ENCODE assay signal across 9 cellular contexts in genomic region chr4:123564758-123565346, GRCh38.
DNase-seq lines count a peak whose midpoint lies in the region; ATAC-seq and TF ChIP-seq lines count a peak whose summit lies in the region.
"Had no signal": no experiment of that assay in that cellular context is flagged by ENCODE, and none has a peak within 500 bp of the region (broad histone marks: within the 10 kb centered on the region; RNA-seq: fewer than 3 reads in every experiment).

No MANE protein-coding gene starts in this region.

- H3K27ac Mint-ChIP-seq in progenitor cell of endocrine pancreas, result no peak overlapping the region

- no peak overlapping the region for H3K4me3 Mint-ChIP-seq in progenitor cell of endocrine pancreas (ENCODE audit: low read depth)

- peak; percentile 80 to 85 for DNase-seq in NOMO-1 (lab: John Stamatoyannopoulos, UW; ENCODE audit: unreplicated experiment in 2 of 2)
- DNase-seq in activated CD8-positive, alpha-beta memory T cell treated with anti-CD3 and anti-CD28 coated beads, Interleukin-2, amount 50 U/mL, for 48 hours, result peak; percentile 53
- peak; percentile 80 for DNase-seq in fibroblast of villous mesenchyme (ENCODE audit: low read depth)
- no peak for DNase-seq in progenitor cell of endocrine pancreas (ENCODE audit: low spot score, unreplicated experiment)
- DNase-seq in occipital lobe (lab: John Stamatoyannopoulos, UW), result no peak

- H3K4me3 ChIP-seq in DOHH2 (ENCODE audit: low read length), result no peak overlapping the region
- H3K4me3 ChIP-seq in fibroblast of villous mesenchyme (ENCODE audit: low read depth, low read length), result no peak overlapping the region

- no peaks in the 10 kb centered on the region for H3K9me3 ChIP-seq in DOHH2 (ENCODE audit: control insufficient read depth, insufficient read depth, low read length)

- peaks cover 2% of the 10 kb centered on the region for H3K36me3 Mint-ChIP-seq in progenitor cell of endocrine pancreas (ENCODE audit: insufficient read depth)

- ATAC-seq in GM21367 (IDR thresholded peaks at IDR 0.05; ENCODE audit: unreplicated experiment), result peak; percentile 100
- peak; percentile 100 for ATAC-seq in HG03571 (IDR thresholded peaks at IDR 0.05; ENCODE audit: unreplicated experiment)

- H3K27me3 ChIP-seq in DOHH2 (ENCODE audit: control insufficient read depth, low read length), result peaks cover 9% of the 10 kb centered on the region; the same call in 1 of the 2 replicates

- H3K4me1 Mint-ChIP-seq in progenitor cell of endocrine pancreas (ENCODE audit: low read depth), result peaks cover 8% of the 10 kb centered on the region

- H3K4me1 ChIP-seq in DOHH2 (ENCODE audit: control insufficient read depth, low read length), result no peaks in the 10 kb centered on the region

- no peaks in the 10 kb centered on the region for H3K36me3 ChIP-seq in DOHH2 (ENCODE audit: control insufficient read depth, low read length)

- no peaks in the 10 kb centered on the region for H4K20me1 ChIP-seq in DOHH2 (ENCODE audit: control insufficient read depth, insufficient read depth, low read depth, low read length)

- no peaks in the 10 kb centered on the region; the same call in 1 of the 2 replicates for H3K9me2 ChIP-seq in DOHH2 (replicated peaks; ENCODE audit: control insufficient read depth, low read length)

- no peaks in the 10 kb centered on the region for H3F3A ChIP-seq in DOHH2 (ENCODE audit: control insufficient read depth, insufficient read depth)

- H3K27me3 Mint-ChIP-seq in progenitor cell of endocrine pancreas, result no peaks in the 10 kb centered on the region

- peak; percentile 98 for TF ChIP-seq CTCF in DOHH2 (IDR thresholded peaks at IDR 0.05; ENCODE audit: low read depth, low read length, poor library complexity, severe bottlenecking)
- TF ChIP-seq CTCF in fibroblast of villous mesenchyme (IDR thresholded peaks at IDR 0.05; ENCODE audit: insufficient read depth, low read depth, low read length), result peak; percentile 92
- peak; percentile 75 for TF ChIP-seq CTCF in progenitor cell of endocrine pancreas (IDR thresholded peaks at IDR 0.05; ENCODE audit: unreplicated experiment)

- no peak overlapping the region for H3K4me2 ChIP-seq in DOHH2 (ENCODE audit: low read length)

- no peaks in the 10 kb centered on the region for H3K79me2 ChIP-seq in DOHH2 (ENCODE audit: control insufficient read depth, low read length)

- no peak overlapping the region for H3K27ac ChIP-seq in DOHH2 (ENCODE audit: low read depth, low read length)
- H3K27ac ChIP-seq: epithelial cell of prostate had no signal

- H3K9me3 Mint-ChIP-seq in progenitor cell of endocrine pancreas (ENCODE audit: low read depth), result peaks cover 26% of the 10 kb centered on the region

Comparison
In these comparisons a context has a peak if more than half of its experiments do, and no peak if none do; other contexts are left out.
1. DNase-seq: peak in NOMO-1 (2 of 2), activated CD8-positive, alpha-beta memory T cell treated with anti-CD3 and anti-CD28 coated beads, Interleukin-2, amount 50 U/mL, for 48 hours (single experiment) and fibroblast of villous mesenchyme (single experiment); none in progenitor cell of endocrine pancreas (single experiment) and occipital lobe (single experiment).
2. Peak in every context shown above with its lines, with median percentiles within 50 percentile points of each other: CTCF ChIP-seq.